In the genomic region with DNA sequence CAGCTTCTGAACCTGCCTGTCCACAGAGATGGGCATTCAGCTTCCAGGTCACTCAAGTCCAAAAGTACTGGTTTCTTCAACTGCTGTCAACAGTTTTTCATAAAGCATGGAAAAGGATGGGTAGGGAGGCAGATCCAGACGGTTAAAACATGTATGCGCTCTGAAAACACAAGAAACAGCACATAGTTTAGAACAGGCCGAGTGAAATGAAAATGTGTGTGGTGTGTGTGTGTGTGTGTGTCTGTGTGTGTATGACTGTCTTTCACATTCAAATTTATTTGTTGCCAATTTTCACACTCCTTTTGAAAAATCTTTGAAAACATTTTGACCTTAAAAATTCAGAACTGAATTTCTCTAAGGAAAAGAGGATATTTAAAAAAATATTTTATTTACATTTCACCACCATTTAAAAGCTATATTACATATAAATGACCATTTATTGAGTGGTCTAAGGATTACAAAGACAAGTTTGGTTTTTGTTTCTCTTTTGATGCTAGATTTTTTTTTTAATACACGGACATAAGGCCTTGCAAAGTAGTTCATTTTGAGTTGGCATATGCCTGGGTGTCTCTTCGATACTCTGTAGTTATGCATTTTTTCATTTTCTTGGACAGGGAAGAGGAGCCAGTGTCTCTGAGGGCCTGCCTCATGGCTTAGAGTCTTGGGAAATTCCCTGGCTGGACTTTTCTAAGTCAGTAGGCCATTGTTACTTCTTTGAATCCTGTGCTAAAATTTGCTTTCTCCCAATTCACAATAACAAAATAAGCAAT, we compare ENCODE assay signal across 14 cellular contexts. TPM values are rescaled to one million over a fixed set of nuclear protein-coding genes. Genes with fewer than 3 reads are reported as not detected.
DNase-seq lines count a peak whose midpoint lies in the region; ATAC-seq and TF ChIP-seq lines count a peak whose summit lies in the region.
"Had no signal": no experiment of that assay in that cellular context is flagged by ENCODE, and none has a peak within 500 bp of the region (broad histone marks: within the 10 kb centered on the region; RNA-seq: fewer than 3 reads in every experiment).

No MANE protein-coding gene starts in this region.

- H3K9me3 ChIP-seq in heart left ventricle (no peaks in the 10 kb centered on the region), vagina (no peaks in the 10 kb centered on the region), gastrocnemius medialis (no peaks in the 10 kb centered on the region)

- ATAC-seq in natural killer cell treated with Interleukin-12 subunit alpha and Interleukin-12 subunit beta and Interleukin-15 and Interleukin-18, amount 100 ng/mL, for 72 hours = peak; percentile 55 to 66
- ATAC-seq in natural killer cell (no peak), heart left ventricle (no peak), gastrocnemius medialis (no peak), GM19328 (IDR thresholded peaks at IDR 0.05; ENCODE audit: unreplicated experiment) (no peak)
- ATAC-seq: HCT116, Panc1 had no signal

- no peaks in the 10 kb centered on the region for H3K9me3 Mint-ChIP-seq in natural killer cell treated with Interleukin-12 subunit alpha and Interleukin-12 subunit beta and Interleukin-15 and Interleukin-18, amount 100 ng/mL, for 72 hours
- no peaks in the 10 kb centered on the region for H3K9me3 Mint-ChIP-seq in natural killer cell
- H3K9me3 Mint-ChIP-seq in activated T-helper 1 cell treated with anti-CD3 and anti-CD28 coated beads, Interleukin-12 subunit alpha, Interleukin-12 subunit beta, Interleukin-2, Interleukin-4 antibody, amounts not matched to agents 30 ng/mL and 10 ng/mL and 1 ng/mL, durations not matched to agents 14 hours and 24 hours and 36 hours = no peaks in the 10 kb centered on the region

- peaks cover 0 to 32% (median 0%) of the 10 kb centered on the region in 9 donors for H3K36me3 ChIP-seq in heart left ventricle
- no peaks in the 10 kb centered on the region for H3K36me3 ChIP-seq in vagina
- no peaks in the 10 kb centered on the region for H3K36me3 ChIP-seq in gastrocnemius medialis

- intact Hi-C loops in natural killer cell (cut with micrococcal nuclease) (no loop called here), heart left ventricle (cut with DNase I) (no loop called here), vagina (cut with DNase I) (no loop called here), gastrocnemius medialis (cut with DNase I; ENCODE audit: low total_unique reads) (no loop called here)
- intact Hi-C loops in activated T-helper 1 cell treated with anti-CD3 and anti-CD28 coated beads, Interleukin-12 subunit alpha, Interleukin-12 subunit beta, Interleukin-2, Interleukin-4 antibody, amounts not matched to agents 30 ng/mL and 10 ng/mL and 1 ng/mL, durations not matched to agents 14 hours and 24 hours and 36 hours (cut with micrococcal nuclease) = no loop called here

- peak overlapping the region in 1 of 12 donors; percentile 6 for H3K4me3 ChIP-seq in heart left ventricle
- no peak overlapping the region for H3K4me3 ChIP-seq in vagina
- no peak overlapping the region for H3K4me3 ChIP-seq in gastrocnemius medialis

- peak overlapping the region; percentile 86 for H3K4me3 Mint-ChIP-seq in natural killer cell treated with Interleukin-12 subunit alpha and Interleukin-12 subunit beta and Interleukin-15 and Interleukin-18, amount 100 ng/mL, for 72 hours
- H3K4me3 Mint-ChIP-seq in natural killer cell = no peak overlapping the region
- H3K4me3 Mint-ChIP-seq in activated T-helper 1 cell treated with anti-CD3 and anti-CD28 coated beads, Interleukin-12 subunit alpha, Interleukin-12 subunit beta, Interleukin-2, Interleukin-4 antibody, amounts not matched to agents 30 ng/mL and 10 ng/mL and 1 ng/mL, durations not matched to agents 14 hours and 24 hours and 36 hours = peak overlapping the region; percentile 54

- peak overlapping the region; percentile 91 to 96 for H3K27ac Mint-ChIP-seq in natural killer cell treated with Interleukin-12 subunit alpha and Interleukin-12 subunit beta and Interleukin-15 and Interleukin-18, amount 100 ng/mL, for 72 hours
- no peak overlapping the region for H3K27ac Mint-ChIP-seq in natural killer cell
- peak overlapping the region; percentile 87 for H3K27ac Mint-ChIP-seq in activated T-helper 1 cell treated with anti-CD3 and anti-CD28 coated beads, Interleukin-12 subunit alpha, Interleukin-12 subunit beta, Interleukin-2, Interleukin-4 antibody, amounts not matched to agents 30 ng/mL and 10 ng/mL and 1 ng/mL, durations not matched to agents 14 hours and 24 hours and 36 hours
- H3K27ac Mint-ChIP-seq: progenitor cell of endocrine pancreas had no signal

- WGBS in heart left ventricle, 4 donors = 60 to 70% (median 63%) methylated on average over 5 of the region's 5 CpGs

- no peak for DNase-seq in natural killer cell treated with Interleukin-12 subunit alpha and Interleukin-12 subunit beta and Interleukin-15 and Interleukin-18, amount 100 ng/mL, for 72 hours (ENCODE audit: low spot score)
- no peak for DNase-seq in natural killer cell
- DNase-seq in activated T-helper 1 cell treated with anti-CD3 and anti-CD28 coated beads, Interleukin-12 subunit alpha, Interleukin-12 subunit beta, Interleukin-2, Interleukin-4 antibody, amounts not matched to agents 30 ng/mL and 10 ng/mL and 1 ng/mL, durations not matched to agents 14 hours and 24 hours and 36 hours (ENCODE audit: low spot score) = no peak
- no peak for DNase-seq in heart left ventricle
- DNase-seq in vagina (ENCODE audit: extremely low spot score in 2 of 2) = no peak
- DNase-seq in gastrocnemius medialis = no peak
- no peak for DNase-seq in OCI-M2 (lab: John Stamatoyannopoulos, UW; ENCODE audit: unreplicated experiment)
- DNase-seq: DMS79 treated with DMSO at 0.1 percent for 48 hours, NCI-H1092, T1000 had no signal

- TF ChIP-seq CTCF in natural killer cell (IDR thresholded peaks at IDR 0.05) = no peak
- no peak for TF ChIP-seq CTCF in heart left ventricle (IDR thresholded peaks at IDR 0.05)
- TF ChIP-seq CTCF in vagina (IDR thresholded peaks at IDR 0.05) = no peak
- TF ChIP-seq CTCF in gastrocnemius medialis (IDR thresholded peaks at IDR 0.05 in 4 of 5, conservative IDR thresholded peaks at IDR 0.05 in 1 of 5) = no peak

- H3K27ac ChIP-seq in heart left ventricle (peak overlapping the region in 7 of 12 donors; percentile 0 to 61 (median 19)), vagina (peak overlapping the region; percentile 6), gastrocnemius medialis (peak overlapping the region in 1 of 4 donors; percentile 26)

- in situ Hi-C loops in gastrocnemius medialis (cut with MboI; ENCODE audit: low sequenced_read_pairs in 4 of 4) = no loop called here

- TF ChIP-seq POLR2A in heart left ventricle (IDR thresholded peaks at IDR 0.05) = no peak
- TF ChIP-seq POLR2A in vagina (IDR thresholded peaks at IDR 0.05) = no peak
- no peak for TF ChIP-seq POLR2A in gastrocnemius medialis (IDR thresholded peaks at IDR 0.05)

- H3K27me3 Mint-ChIP-seq in natural killer cell treated with Interleukin-12 subunit alpha and Interleukin-12 subunit beta and Interleukin-15 and Interleukin-18, amount 100 ng/mL, for 72 hours = no peaks in the 10 kb centered on the region
- no peaks in the 10 kb centered on the region for H3K27me3 Mint-ChIP-seq in natural killer cell (ENCODE audit: low read depth in 2 of 2)
- H3K27me3 Mint-ChIP-seq in activated T-helper 1 cell treated with anti-CD3 and anti-CD28 coated beads, Interleukin-12 subunit alpha, Interleukin-12 subunit beta, Interleukin-2, Interleukin-4 antibody, amounts not matched to agents 30 ng/mL and 10 ng/mL and 1 ng/mL, durations not matched to agents 14 hours and 24 hours and 36 hours (ENCODE audit: insufficient read depth) = no peaks in the 10 kb centered on the region
- H3K27me3 Mint-ChIP-seq: progenitor cell of endocrine pancreas had no signal

- H3K4me1 ChIP-seq in heart left ventricle (peaks cover 0 to 33% (median 16%) of the 10 kb centered on the region in 12 donors), vagina (peaks cover 6% of the 10 kb centered on the region), gastrocnemius medialis (peaks cover 0 to 8% of the 10 kb centered on the region in 2 donors)

- peaks cover 5% of the 10 kb centered on the region for H3K36me3 Mint-ChIP-seq in natural killer cell treated with Interleukin-12 subunit alpha and Interleukin-12 subunit beta and Interleukin-15 and Interleukin-18, amount 100 ng/mL, for 72 hours
- H3K36me3 Mint-ChIP-seq in natural killer cell = no peaks in the 10 kb centered on the region
- H3K36me3 Mint-ChIP-seq in activated T-helper 1 cell treated with anti-CD3 and anti-CD28 coated beads, Interleukin-12 subunit alpha, Interleukin-12 subunit beta, Interleukin-2, Interleukin-4 antibody, amounts not matched to agents 30 ng/mL and 10 ng/mL and 1 ng/mL, durations not matched to agents 14 hours and 24 hours and 36 hours (ENCODE audit: low read depth) = peaks cover 2% of the 10 kb centered on the region

- H3K27me3 ChIP-seq in heart left ventricle = no peaks in the 10 kb centered on the region
- H3K27me3 ChIP-seq in vagina = no peaks in the 10 kb centered on the region
- H3K27me3 ChIP-seq in gastrocnemius medialis = no peaks in the 10 kb centered on the region

- peaks cover 27 to 47% of the 10 kb centered on the region in 2 donors for H3K4me1 Mint-ChIP-seq in natural killer cell treated with Interleukin-12 subunit alpha and Interleukin-12 subunit beta and Interleukin-15 and Interleukin-18, amount 100 ng/mL, for 72 hours (ENCODE audit: low read depth in 2 of 2)
- H3K4me1 Mint-ChIP-seq in natural killer cell = peaks cover 0 to 5% of the 10 kb centered on the region in 2 donors
- peaks cover 44% of the 10 kb centered on the region for H3K4me1 Mint-ChIP-seq in activated T-helper 1 cell treated with anti-CD3 and anti-CD28 coated beads, Interleukin-12 subunit alpha, Interleukin-12 subunit beta, Interleukin-2, Interleukin-4 antibody, amounts not matched to agents 30 ng/mL and 10 ng/mL and 1 ng/mL, durations not matched to agents 14 hours and 24 hours and 36 hours (ENCODE audit: low read depth)

RNA-seq across cellular contexts. Expression of gene STK17B, which starts 30.0 kb away (rescaled TPM):
- 100 to 1,000 TPM; 162 to 182 TPM for total RNA-seq in natural killer cell treated with Interleukin-12 subunit alpha and Interleukin-12 subunit beta and Interleukin-15 and Interleukin-18, amount 100 ng/mL, for 72 hours
- total RNA-seq in natural killer cell (100 to 1,000 TPM; 295 to 390 (median 380) TPM), heart left ventricle (10 to 100 TPM in 2 of 9 donors, 1 to 10 TPM in 7; 3.3 to 24.4 (median 5.3) TPM), vagina (24.3 TPM), gastrocnemius medialis (10 to 100 TPM in 1 of 4 donors, 1 to 10 TPM in 3; 4.4 to 11.5 (median 8.8) TPM)
- 148 and 164 TPM in 2 replicates for total RNA-seq in activated T-helper 1 cell treated with anti-CD3 and anti-CD28 coated beads, Interleukin-12 subunit alpha, Interleukin-12 subunit beta, Interleukin-2, Interleukin-4 antibody, amounts not matched to agents 30 ng/mL and 10 ng/mL and 1 ng/mL, durations not matched to agents 14 hours and 24 hours and 36 hours
- polyA plus RNA-seq in heart left ventricle = 1 to 10 TPM; 1.4 to 2.6 TPM

Comparison
In these comparisons a context has a peak if more than half of its experiments do, and no peak if none do; other contexts are left out.
1. ATAC-seq: peak in natural killer cell treated with Interleukin-12 subunit alpha and Interleukin-12 subunit beta and Interleukin-15 and Interleukin-18, amount 100 ng/mL, for 72 hours (2 of 2); none in natural killer cell (0 of 3), heart left ventricle (0 of 4), gastrocnemius medialis (0 of 2) and GM19328 (single experiment).
2. H3K27ac Mint-ChIP-seq: peak in natural killer cell treated with Interleukin-12 subunit alpha and Interleukin-12 subunit beta and Interleukin-15 and Interleukin-18, amount 100 ng/mL, for 72 hours (2 of 2) and activated T-helper 1 cell treated with anti-CD3 and anti-CD28 coated beads, Interleukin-12 subunit alpha, Interleukin-12 subunit beta, Interleukin-2, Interleukin-4 antibody, amounts not matched to agents 30 ng/mL and 10 ng/mL and 1 ng/mL, durations not matched to agents 14 hours and 24 hours and 36 hours (single experiment); none in natural killer cell (0 of 2).